In genomic region chr21:32727728-32728454, GRCh38 we compare ENCODE assay signal across 1 cellular context.
TF ChIP-seq lines count a peak whose summit lies in the region.

Gene SYNJ1 (minus strand): TSS chr21:32728013. CDS start chr21:32726895, 1,118 bp downstream.

TF ChIP-seq in K562, 482 proteins besides CTCF, POLR2A, EP300 and RAD21 (continued from another document and continues in another):
- no peak for TF ChIP-seq ZMIZ1 (IDR thresholded peaks at IDR 0.05; ENCODE audit: low read depth in 2 of 2, low read length in 2 of 2)
- TF ChIP-seq ZNF224 (CRISPR knock-in tag; IDR thresholded peaks at IDR 0.05), result peak; percentile 79; the same call in 1 of the 2 replicates
- peak; percentile 92 for TF ChIP-seq SPI1 (IDR thresholded peaks at IDR 0.05; ENCODE audit: borderline replicate concordance, low read depth, low read length)
- TF ChIP-seq LEF1 (IDR thresholded peaks at IDR 0.05), result peak; percentile 23; the same call in 1 of the 2 replicates
- TF ChIP-seq KLF1 (tag; IDR thresholded peaks at IDR 0.05), result 0 out of 2 replicates have a peak, but pooled peaks have one; percentile 39
- peak; percentile 71 for TF ChIP-seq POLR2AphosphoS5 (IDR thresholded peaks at IDR 0.05; ENCODE audit: control insufficient read depth, insufficient read depth, low read depth, low read length)
- TF ChIP-seq STAT6 (CRISPR knock-in tag; IDR thresholded peaks at IDR 0.05), result no peak; the same call in 1 of the 2 replicates
- no peak for TF ChIP-seq HOMEZ (CRISPR knock-in tag; IDR thresholded peaks at IDR 0.05)
- no peak; the same call in none of the 2 replicates for TF ChIP-seq ATF1 (CRISPR knock-in tag; IDR thresholded peaks at IDR 0.05)
- TF ChIP-seq ATF1 (tag; IDR thresholded peaks at IDR 0.05), result peak; percentile 94
- TF ChIP-seq PKNOX1 (IDR thresholded peaks at IDR 0.05), result peak; percentile 80
- TF ChIP-seq ZNF316 (IDR thresholded peaks at IDR 0.05), result no peak
- peak; percentile 77 for TF ChIP-seq PHF20 (IDR thresholded peaks at IDR 0.05; ENCODE audit: partially characterized antibody)
- TF ChIP-seq KLF10 (CRISPR knock-in tag; IDR thresholded peaks at IDR 0.05), result no peak
- no peak for TF ChIP-seq HDAC6 (IDR thresholded peaks at IDR 0.05; ENCODE audit: low read depth, low read length)
- no peak for TF ChIP-seq OTX1 (CRISPR knock-in tag; IDR thresholded peaks at IDR 0.05)
- TF ChIP-seq U2AF1 (optimal IDR thresholded peaks at IDR 0.05; ENCODE audit: low read depth, low read length), result peak; percentile 69
- peak; percentile 51; the same call in 1 of the 2 replicates for TF ChIP-seq ZNF143 (CRISPR knock-in tag; IDR thresholded peaks at IDR 0.05)
- no peak for TF ChIP-seq ZNF146 (CRISPR knock-in tag; IDR thresholded peaks at IDR 0.05; ENCODE audit: unreplicated experiment)
- no peak for TF ChIP-seq RUNX1 (IDR thresholded peaks at IDR 0.05; ENCODE audit: low read depth)
- peak; percentile 32; the same call in 1 of the 2 replicates for TF ChIP-seq CBX1 (IDR thresholded peaks at IDR 0.05; ENCODE audit: low read depth)
- TF ChIP-seq RBM22 (IDR thresholded peaks at IDR 0.05; ENCODE audit: low read depth, low read length, poor library complexity, severe bottlenecking), result peak; percentile 28
- TF ChIP-seq FOXO4 (CRISPR knock-in tag; IDR thresholded peaks at IDR 0.05), result no peak
- TF ChIP-seq PCBP2 (IDR thresholded peaks at IDR 0.05; ENCODE audit: low read depth, low read length, poor library complexity, severe bottlenecking), result no peak
- TF ChIP-seq TRIM25 (IDR thresholded peaks at IDR 0.05; ENCODE audit: borderline replicate concordance), result no peak
- TF ChIP-seq EP400 (IDR thresholded peaks at IDR 0.05), result peak; percentile 50; the same call in 1 of the 2 replicates
- TF ChIP-seq SP2 (IDR thresholded peaks at IDR 0.05; ENCODE audit: extremely low read depth, low read depth, low read length, poor library complexity, severe bottlenecking), result no peak
- no peak for TF ChIP-seq TCF15 (CRISPR knock-in tag; IDR thresholded peaks at IDR 0.05)
- peak in 1 of 2 experiments; percentile 74; a peak in 3 of 4 replicates for TF ChIP-seq UBTF (IDR thresholded peaks at IDR 0.05; ENCODE audit: borderline replicate concordance in 1 of 2, low read depth in 2 of 2, low read length in 2 of 2)
- TF ChIP-seq ZNF184 (CRISPR knock-in tag; IDR thresholded peaks at IDR 0.05), result no peak
- no peak for TF ChIP-seq MAFF (IDR thresholded peaks at IDR 0.05; ENCODE audit: low read length)
- TF ChIP-seq NR2C2 (CRISPR knock-in tag; IDR thresholded peaks at IDR 0.05), result no peak
- peak; percentile 43; the same call in 1 of the 2 replicates for TF ChIP-seq NR2C2 (tag; IDR thresholded peaks at IDR 0.05)
- peak; percentile 77; the same call in 1 of the 2 replicates for TF ChIP-seq ELF4 (CRISPR knock-in tag; IDR thresholded peaks at IDR 0.05)
- no peak for TF ChIP-seq JUNB (CRISPR knock-in tag; conservative IDR thresholded peaks at IDR 0.05)
- no peak for TF ChIP-seq CREB5 (CRISPR knock-in tag; IDR thresholded peaks at IDR 0.05)
- no peak for TF ChIP-seq ZNF175 (CRISPR knock-in tag; IDR thresholded peaks at IDR 0.05; ENCODE audit: low read depth)
- TF ChIP-seq RCOR1 (IDR thresholded peaks at IDR 0.05; ENCODE audit: borderline replicate concordance in 1 of 2, low read depth in 2 of 2, low read length in 2 of 2), result peak in 1 of 2 experiments; percentile 80; a peak in 2 of 4 replicates
- TF ChIP-seq ZNF444 (CRISPR knock-in tag; IDR thresholded peaks at IDR 0.05), result no peak
- TF ChIP-seq COPS2 (conservative IDR thresholded peaks at IDR 0.05), result no peak
- TF ChIP-seq NR2C1 (IDR thresholded peaks at IDR 0.05), result no peak
- TF ChIP-seq NR2C1 (tag; IDR thresholded peaks at IDR 0.05), result no peak
- TF ChIP-seq ZNF696 (CRISPR knock-in tag; conservative IDR thresholded peaks at IDR 0.05), result no peak
- TF ChIP-seq CTCFL (IDR thresholded peaks at IDR 0.05; ENCODE audit: borderline replicate concordance, insufficient read depth, low read depth, low read length, poor library complexity, severe bottlenecking), result no peak
- TF ChIP-seq RB1 (IDR thresholded peaks at IDR 0.05; ENCODE audit: low read depth), result peak; percentile 88
